ENCODE assay signal across 11 cellular contexts in the genomic region with DNA sequence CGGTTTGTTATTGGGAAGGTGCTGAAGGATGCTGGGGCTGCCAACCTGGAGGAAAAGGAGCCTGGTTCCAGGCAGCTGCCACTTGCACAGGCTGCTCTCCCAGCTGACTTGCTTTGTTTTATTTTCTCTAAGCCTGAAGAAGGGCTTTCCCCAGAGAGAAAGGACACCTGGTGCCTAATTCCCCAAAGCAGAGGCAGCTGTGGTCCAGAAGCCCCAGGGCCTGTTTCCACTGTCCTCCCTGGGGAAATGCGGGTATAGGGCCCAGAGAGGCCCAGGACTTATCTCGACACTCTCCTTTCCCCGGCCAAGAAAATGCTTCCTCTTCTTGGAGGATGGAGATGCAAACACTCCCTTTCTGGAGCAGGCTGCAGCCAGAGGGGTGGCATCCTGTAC. TPM values are rescaled to one million over a fixed set of nuclear protein-coding genes. Genes with fewer than 3 reads are reported as not detected.
DNase-seq lines count a peak whose midpoint lies in the region; ATAC-seq and TF ChIP-seq lines count a peak whose summit lies in the region.
"Had no signal": no experiment of that assay in that cellular context is flagged by ENCODE, and none has a peak within 500 bp of the region (broad histone marks: within the 10 kb centered on the region; RNA-seq: fewer than 3 reads in every experiment).

No MANE protein-coding gene starts in this region.

- H2AK5ac ChIP-seq in trophoblast cell (ENCODE audit: low read length): no peak overlapping the region

- no peaks in the 10 kb centered on the region for H3F3A ChIP-seq in GM23338 (replicated peaks; ENCODE audit: low read depth)

- H4K8ac ChIP-seq in trophoblast cell (ENCODE audit: low read depth, low read length): no peak overlapping the region

- H3K4me1 ChIP-seq in trophoblast cell (ENCODE audit: control insufficient read depth in 1 of 2, insufficient read depth in 2 of 2, low read length in 2 of 2) (no peaks in the 10 kb centered on the region), GM23338 (ENCODE audit: insufficient read depth) (peaks cover 6% of the 10 kb centered on the region; the same call in 1 of the 2 replicates)

- no peak overlapping the region for H2BK120ac ChIP-seq in trophoblast cell (ENCODE audit: insufficient read depth, low read length, poor library complexity)

- H3K18ac ChIP-seq in trophoblast cell (ENCODE audit: low read length): no peak overlapping the region

- H3K23ac ChIP-seq in trophoblast cell (ENCODE audit: low read length): no peak overlapping the region

- no peak overlapping the region for H2BK12ac ChIP-seq in trophoblast cell (ENCODE audit: low read length)

- no peaks in the 10 kb centered on the region for H4K20me1 ChIP-seq in GM23338 (replicated peaks; ENCODE audit: insufficient read depth)

- no peak overlapping the region for H4K91ac ChIP-seq in trophoblast cell (ENCODE audit: low read depth, low read length)

- H2AFZ ChIP-seq in trophoblast cell (ENCODE audit: insufficient read depth, low read length, poor library complexity) (no peak overlapping the region), GM23338 (no peak overlapping the region)

- H3K27me3 Mint-ChIP-seq in GM23338 (ENCODE audit: insufficient read depth, low read depth, poor library complexity): peaks cover under 1% of the 10 kb centered on the region
- H3K27me3 Mint-ChIP-seq: stimulated activated naive CD8-positive, alpha-beta T cell treated with anti-CD3 and anti-CD28 coated beads, Interleukin-15, Interleukin-2, amounts not matched to agents 100 ng/mL and 50 ng/mL, for 24 hours had no signal

- H3K9me2 ChIP-seq in GM23338 (ENCODE audit: insufficient read depth): no peaks in the 10 kb centered on the region

- no CpG with 5 or more reads among the region's 4 CpGs for WGBS in trophoblast cell (ENCODE audit: extremely low coverage, insufficient coverage, insufficient read length)

- no peak overlapping the region for H3K27ac ChIP-seq in trophoblast cell (ENCODE audit: low read depth, low read length)
- no peak overlapping the region for H3K27ac ChIP-seq in GM23338 (ENCODE audit: low read depth)
- H3K27ac ChIP-seq: dorsolateral prefrontal cortex, SK-N-MC had no signal

- no peak overlapping the region for H3K14ac ChIP-seq in trophoblast cell (ENCODE audit: low read length)

- H3K4ac ChIP-seq in trophoblast cell (ENCODE audit: low read depth, low read length): no peak overlapping the region

- ATAC-seq in GM19025 (IDR thresholded peaks at IDR 0.05; ENCODE audit: low read depth, unreplicated experiment) (peak; percentile 97), HG02763 (IDR thresholded peaks at IDR 0.05; ENCODE audit: unreplicated experiment) (peak; percentile 81), GM23338 (no peak)

- H3K79me2 ChIP-seq in trophoblast cell (ENCODE audit: control insufficient read depth, insufficient read depth, low read length, poor library complexity) (no peaks in the 10 kb centered on the region), GM23338 (replicated peaks; ENCODE audit: insufficient read depth) (no peaks in the 10 kb centered on the region)

- H3K36me3 ChIP-seq in trophoblast cell (ENCODE audit: control insufficient read depth in 1 of 2, insufficient read depth in 2 of 2, low read length in 2 of 2) (no peaks in the 10 kb centered on the region), GM23338 (ENCODE audit: insufficient read depth) (no peaks in the 10 kb centered on the region; the same call in 1 of the 2 replicates)

- H3K9me3 Mint-ChIP-seq in GM23338: no peaks in the 10 kb centered on the region
- H3K9me3 Mint-ChIP-seq: stimulated activated naive CD8-positive, alpha-beta T cell treated with anti-CD3 and anti-CD28 coated beads, Interleukin-15, Interleukin-2, amounts not matched to agents 100 ng/mL and 50 ng/mL, for 24 hours had no signal

- DNase-seq in NCI-H1092 (lab: John Stamatoyannopoulos, UW) (peak; percentile 13), trophoblast cell (peak; percentile 50 to 79), GM23338 (ENCODE audit: low spot score) (no peak)
- no peak for DNase-seq in activated naive CD4-positive, alpha-beta T cell (lab: John Stamatoyannopoulos, UW)
- DNase-seq in NK-92 treated with Interleukin-12 subunit alpha and Interleukin-12 subunit beta, amount 100 ng/mL, for 24 hours (lab: John Stamatoyannopoulos, UW): no peak
- DNase-seq: dorsolateral prefrontal cortex had no signal

- no peak overlapping the region for H3K27ac Mint-ChIP-seq in GM23338
- H3K27ac Mint-ChIP-seq: activated T-helper 2 cell treated with anti-CD3 and anti-CD28 coated beads, Interferon-gamma antibody, Interleukin-2, Interleukin-4, amounts not matched to agents 10 μg/mL and 5 μg/mL and 100 μg/mL, durations not matched to agents 14 hours and 24 hours and 36 hours; stimulated activated naive CD8-positive, alpha-beta T cell treated with anti-CD3 and anti-CD28 coated beads, Interleukin-15, Interleukin-2, amounts not matched to agents 100 ng/mL and 50 ng/mL, for 24 hours had no signal

- no peak overlapping the region for H4K12ac ChIP-seq in trophoblast cell (ENCODE audit: low read depth, low read length)

- H3K4me1 Mint-ChIP-seq in GM23338: peaks cover 8% of the 10 kb centered on the region; the same call in 2 of the 3 replicates

- H3K4me2 ChIP-seq in trophoblast cell (ENCODE audit: low read length) (no peak overlapping the region), GM23338 (no peak overlapping the region)

- H3K9me3 ChIP-seq in trophoblast cell (ENCODE audit: insufficient read depth, low read depth, low read length): peaks cover 4% of the 10 kb centered on the region

- no peak overlapping the region for H3K9ac ChIP-seq in trophoblast cell (ENCODE audit: low read length)

- H3K4me3 Mint-ChIP-seq in GM23338: no peak overlapping the region
- H3K4me3 Mint-ChIP-seq: stimulated activated naive CD8-positive, alpha-beta T cell treated with anti-CD3 and anti-CD28 coated beads, Interleukin-15, Interleukin-2, amounts not matched to agents 100 ng/mL and 50 ng/mL, for 24 hours had no signal

- no peak overlapping the region for H2BK5ac ChIP-seq in trophoblast cell (ENCODE audit: low read depth, low read length, poor library complexity)

- peaks cover 27% of the 10 kb centered on the region for H3K36me3 Mint-ChIP-seq in GM23338 (ENCODE audit: low read depth)

- H3K79me1 ChIP-seq in trophoblast cell (ENCODE audit: low read length): no peaks in the 10 kb centered on the region

- TF ChIP-seq CTCF in GM23338 (conservative IDR thresholded peaks at IDR 0.05; ENCODE audit: low read depth in 2 of 2): no peak

- H3K27me3 ChIP-seq in trophoblast cell (ENCODE audit: insufficient read depth, low read length) (no peaks in the 10 kb centered on the region), GM23338 (ENCODE audit: insufficient read depth) (no peaks in the 10 kb centered on the region)
- H3K27me3 ChIP-seq: dorsolateral prefrontal cortex had no signal

- H3K4me3 ChIP-seq in trophoblast cell (ENCODE audit: low read depth, low read length): no peak overlapping the region
- no peak overlapping the region for H3K4me3 ChIP-seq in GM23338
- H3K4me3 ChIP-seq: dorsolateral prefrontal cortex, SK-N-MC had no signal

TF ChIP-seq in GM23338, 12 proteins besides CTCF, POLR2A, EP300 and RAD21:
- no peak for TF ChIP-seq EZH2 (IDR thresholded peaks at IDR 0.05; ENCODE audit: low read depth, unreplicated experiment)

RNA-seq across cellular contexts. Expression of a gene that starts 30.1 kb away (rescaled TPM):
- polyA plus RNA-seq in trophoblast cell (2013): 23.4 and 24.5 TPM in 2 replicates
- total RNA-seq in GM23338 (2014; rRNA removed; shearing (Covaris generic)): 16.3 and 22.6 TPM in 2 replicates
- 52.3 and 52.8 TPM in 2 replicates for polyA plus RNA-seq in GM23338 (2016; fragmentation: Nextera tagmentation; extraction: Ambion mirVana)

Comparison
In these comparisons a context has a peak if more than half of its experiments do, and no peak if none do; other contexts are left out.
1. DNase-seq: peak in NCI-H1092 (single experiment) and trophoblast cell (2 of 2); none in activated naive CD4-positive, alpha-beta T cell (0 of 4), GM23338 (single experiment) and NK-92 treated with Interleukin-12 subunit alpha and Interleukin-12 subunit beta, amount 100 ng/mL, for 24 hours (single experiment).